Comparison of ENCODE assay signal across 14 cellular contexts in genomic region chr20:62590301-62591121, GRCh38. TPM values are rescaled to one million over a fixed set of nuclear protein-coding genes. Genes with fewer than 3 reads are reported as not detected.
DNase-seq lines count a peak whose midpoint lies in the region; ATAC-seq, FAIRE-seq and TF ChIP-seq lines count a peak whose summit lies in the region.
"Had no signal": no experiment of that assay in that cellular context is flagged by ENCODE, and none has a peak within 500 bp of the region (broad histone marks: within the 10 kb centered on the region; RNA-seq: fewer than 3 reads in every experiment).

No MANE protein-coding gene starts in this region.

- no peak overlapping the region for H3K4me2 ChIP-seq in endothelial cell of umbilical vein (ENCODE audit: insufficient read depth, low read length)
- H3K4me2 ChIP-seq: hepatocyte had no signal

- no TSS peak for BruUV-seq in endothelial cell of umbilical vein (replicated peaks; lab: Mats Ljungman, UMichigan)

- no peaks in the 10 kb centered on the region for H3K9me3 ChIP-seq in endothelial cell of umbilical vein (replicated peaks; ENCODE audit: control insufficient read depth, insufficient read depth, low read length)
- H3K9me3 ChIP-seq: thoracic aorta had no signal

- H3K36me3 ChIP-seq in endothelial cell of umbilical vein (ENCODE audit: control insufficient read depth in 2 of 2, extremely low read depth in 1 of 2, insufficient read depth in 2 of 2, low read length in 2 of 2) = no peaks in the 10 kb centered on the region
- H3K36me3 ChIP-seq: thoracic aorta had no signal

- FAIRE-seq in endothelial cell of umbilical vein (lab: Jason Lieb, UNC) = peak; percentile 93
- FAIRE-seq: GM12891 had no signal

- H3K4me3 ChIP-seq in endothelial cell of umbilical vein (replicated peaks in 1 of 3; ENCODE audit: insufficient read depth in 1 of 3, low read depth in 1 of 3, low read length in 3 of 3) = no peak overlapping the region
- H3K4me3 ChIP-seq: hepatocyte, thoracic aorta had no signal

- DNase-seq in Daoy (ENCODE audit: low read depth) = peak; percentile 91
- DNase-seq in NCI-H460 (ENCODE audit: extremely low read depth, low read depth) = peak; percentile 78
- DNase-seq in endothelial cell of umbilical vein (ENCODE audit: low read depth, low spot score) = peak; percentile 71
- peak; percentile 11 to 80 for DNase-seq in lung microvascular endothelial cell (ENCODE audit: low read depth in 2 of 2)
- no peak for DNase-seq in pons (ENCODE audit: low spot score)
- DNase-seq in T-helper 1 cell = no peak
- DNase-seq: CD4-positive, alpha-beta T cell; NCI-H524; T-cell had no signal

- no peaks in the 10 kb centered on the region for H3K27me3 ChIP-seq in endothelial cell of umbilical vein (ENCODE audit: control insufficient read depth in 2 of 2, insufficient read depth in 2 of 2, low read length in 2 of 2)

- no peak for TF ChIP-seq POLR2A in endothelial cell of umbilical vein (IDR thresholded peaks at IDR 0.05; ENCODE audit: low read depth, low read length)

- CTCF ChIA-PET in endothelial cell of umbilical vein (lab: Charles Lee) = interaction anchor here (2.9 to 3.4 kb wide), 2 partner anchors 14 to 27 kb away, joined by 14 to 19 read pairs; no protein-coding TSS in a partner anchor

- ATAC-seq in HG03280 (IDR thresholded peaks at IDR 0.05; ENCODE audit: unreplicated experiment) = no peak
- ATAC-seq in GM18858 (IDR thresholded peaks at IDR 0.05; ENCODE audit: unreplicated experiment) = no peak
- ATAC-seq: T-cell had no signal

- H3K79me2 ChIP-seq in endothelial cell of umbilical vein (ENCODE audit: control insufficient read depth, insufficient read depth, low read length) = no peaks in the 10 kb centered on the region
- H3K79me2 ChIP-seq: hepatocyte had no signal

- H3K9ac ChIP-seq in endothelial cell of umbilical vein (replicated peaks; ENCODE audit: extremely low read depth, insufficient read depth, low read length) = no peak overlapping the region

- POLR2A ChIA-PET in endothelial cell of umbilical vein (lab: Charles Lee) = no interaction called here

- H2AFZ ChIP-seq in endothelial cell of umbilical vein (ENCODE audit: low read depth, low read length) = peak overlapping the region; percentile 14
- H2AFZ ChIP-seq: hepatocyte had no signal

- no peak overlapping the region for H3K27ac ChIP-seq in endothelial cell of umbilical vein (ENCODE audit: insufficient read depth, low read depth, low read length)
- H3K27ac ChIP-seq: hepatocyte, thoracic aorta had no signal

- H4K20me1 ChIP-seq in endothelial cell of umbilical vein (replicated peaks; ENCODE audit: control insufficient read depth, extremely low read depth, insufficient read depth, low read length) = no peaks in the 10 kb centered on the region

- no peak for TF ChIP-seq CTCF in endothelial cell of umbilical vein (IDR thresholded peaks at IDR 0.05; ENCODE audit: extremely low read depth in 1 of 2, insufficient read depth in 1 of 2, low read depth in 1 of 2, low read length in 2 of 2)

- no peaks in the 10 kb centered on the region for H3K9me1 ChIP-seq in endothelial cell of umbilical vein (replicated peaks; ENCODE audit: control insufficient read depth, extremely low read depth, insufficient read depth, low read length)

- dilution Hi-C loops in endothelial cell of umbilical vein (cut with MboI; ENCODE audit: extremely low pct_ligation_motif_present, low sequenced_read_pairs) = no loop called here

- intact Hi-C loops in endothelial cell of umbilical vein (cut with micrococcal nuclease) = loop anchor here (1.0 kb wide), 1 partner anchor 13 kb away; no protein-coding TSS in a partner anchor

- H3K4me1 ChIP-seq in endothelial cell of umbilical vein (ENCODE audit: control insufficient read depth, extremely low read depth, insufficient read depth, low read length) = peaks cover 17% of the 10 kb centered on the region

TF ChIP-seq in endothelial cell of umbilical vein, 7 proteins besides CTCF, POLR2A, EP300 and RAD21:
- TF ChIP-seq POLR2AphosphoS5 (IDR thresholded peaks at IDR 0.05; ENCODE audit: insufficient read depth, low read depth, low read length) = peak; percentile 22
- peak; percentile 43 for TF ChIP-seq FOS (IDR thresholded peaks at IDR 0.05; ENCODE audit: borderline replicate concordance, insufficient read depth, low read length)
- no peak for TF ChIP-seq JUN (IDR thresholded peaks at IDR 0.05; ENCODE audit: borderline replicate concordance, insufficient read depth, insufficient read length, low read depth)
- no peak for TF ChIP-seq MYC (IDR thresholded peaks at IDR 0.05; ENCODE audit: low read depth, low read length)
- no peak for TF ChIP-seq GATA2 (IDR thresholded peaks at IDR 0.05; ENCODE audit: insufficient read depth, insufficient read length, low read depth, low read length)
- no peak for TF ChIP-seq EZH2 (IDR thresholded peaks at IDR 0.05; ENCODE audit: borderline replicate concordance, low read depth, low read length, severe bottlenecking)
- no peak for TF ChIP-seq MAX (IDR thresholded peaks at IDR 0.05; ENCODE audit: insufficient read depth, insufficient read length)
TF ChIP-seq in endothelial cell of umbilical vein: peak in this region for 2.

RNA-seq across cellular contexts. Expression of gene SLCO4A1, which starts 51.8 kb away (rescaled TPM):
- 15.4 and 16.3 TPM in 2 replicates for total RNA-seq in Daoy (2014; rRNA removed; shearing (Covaris generic))
- 91.6 and 97.1 TPM in 2 replicates for total RNA-seq in NCI-H460 (2014; rRNA removed; shearing (Covaris generic))
- 110 and 117 TPM in 2 replicates for polyA plus RNA-seq in NCI-H460 (2014; cell fraction: nucleus; rRNA removed)
- 3.3 and 4.1 TPM in 2 replicates for total RNA-seq in endothelial cell of umbilical vein
- polyA plus RNA-seq in endothelial cell of umbilical vein = 0.92 and 1.4 TPM in 2 replicates
- polyA plus RNA-seq in endothelial cell of umbilical vein (2011; cell fraction: cytosol; rRNA removed) = 1.1 and 1.4 TPM in 2 replicates
- polyA plus RNA-seq in endothelial cell of umbilical vein (2011; cell fraction: nucleus; rRNA removed) = 2.6 and 3.5 TPM in 2 replicates
- 3.8 and 5.4 TPM in 2 replicates for polyA plus RNA-seq in endothelial cell of umbilical vein (2012)
- polyA minus RNA-seq in endothelial cell of umbilical vein = 0.55 and 1.00 TPM in 2 replicates
- 30.2 TPM for polyA minus RNA-seq in endothelial cell of umbilical vein (2011; cell fraction: cytosol; rRNA and poly(A)+ RNA removed)
- 1.1 and 1.7 TPM in 2 replicates for polyA minus RNA-seq in endothelial cell of umbilical vein (2011; cell fraction: nucleus; rRNA and poly(A)+ RNA removed)
- total RNA-seq in lung microvascular endothelial cell = 0.60 and 0.65 TPM in 2 replicates

Comparison
In these comparisons a context has a peak if more than half of its experiments do, and no peak if none do; other contexts are left out.
1. DNase-seq: peak in Daoy (single experiment), NCI-H460 (single experiment), endothelial cell of umbilical vein (single experiment) and lung microvascular endothelial cell (2 of 2); none in pons (single experiment) and T-helper 1 cell (0 of 5).